ENCODE assay signal across 28 cellular contexts in the genomic region with DNA sequence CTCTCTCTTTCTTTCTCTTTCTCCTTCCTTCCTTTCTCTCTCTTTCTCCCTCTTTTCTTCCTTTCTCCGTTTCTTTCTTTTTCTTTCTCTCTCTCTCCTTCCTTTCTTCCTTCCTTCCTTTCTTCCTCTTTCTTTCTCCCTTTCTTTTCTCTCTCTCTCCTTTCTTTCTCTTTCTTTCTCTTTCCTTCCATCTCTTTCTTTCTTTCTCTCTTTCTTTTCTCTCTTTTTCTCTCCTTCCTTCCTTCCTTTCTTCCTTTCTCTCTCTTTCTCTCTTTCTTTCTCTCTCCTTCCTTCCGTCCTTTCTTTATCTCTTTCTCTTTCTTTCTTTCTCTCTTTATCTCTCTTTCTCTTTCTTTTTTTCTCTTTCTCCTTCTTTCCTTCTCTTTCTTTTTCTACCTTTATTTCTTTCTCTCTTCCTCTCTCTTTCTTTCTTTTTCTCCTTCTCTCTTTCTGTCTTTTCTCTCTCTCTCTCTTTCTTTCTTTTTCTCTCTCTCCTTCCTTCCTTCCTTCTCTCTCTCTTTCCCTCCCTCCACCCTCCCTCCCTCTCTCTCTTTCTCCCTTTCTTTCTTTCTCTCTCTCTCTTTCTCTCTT.
"Had no signal": no experiment of that assay in that cellular context is flagged by ENCODE, and none has a peak within 500 bp of the region (broad histone marks: within the 10 kb centered on the region; RNA-seq: fewer than 3 reads in every experiment).

No MANE protein-coding gene starts in this region.

- H3K27ac ChIP-seq: spleen, upper lobe of left lung, WERI-Rb-1 had no signal

- H3K4me3 ChIP-seq: spleen, upper lobe of left lung had no signal

- H3K4me3 Mint-ChIP-seq: activated CD4-positive, alpha-beta memory T cell treated with anti-CD3 and anti-CD28 coated beads, Interleukin-2, amount 10 ng/mL, durations not matched to agents 7 days and 5 days; activated CD4-positive, alpha-beta T cell treated with anti-CD3 and anti-CD28 coated beads, Interleukin-2, amount 10 ng/mL, durations not matched to agents 7 days and 5 days; dendritic cell treated with granulocyte-macrophage colony-stimulating factor and Interleukin-4, amounts not matched to agents 40 ng/mL and 50 ng/mL, for 4 days; endodermal cell; neural crest cell; T-cell had no signal

- H3K9me3 Mint-ChIP-seq: activated CD4-positive, alpha-beta memory T cell treated with anti-CD3 and anti-CD28 coated beads, Interleukin-2, amount 10 ng/mL, durations not matched to agents 7 days and 5 days; activated CD4-positive, alpha-beta T cell treated with anti-CD3 and anti-CD28 coated beads, Interleukin-2, amount 10 ng/mL, durations not matched to agents 7 days and 5 days; dendritic cell treated with granulocyte-macrophage colony-stimulating factor and Interleukin-4, amounts not matched to agents 40 ng/mL and 50 ng/mL, for 4 days; endodermal cell; neural crest cell; T-cell had no signal

- H3K4me1 ChIP-seq: upper lobe of left lung had no signal

- H3K9me3 ChIP-seq: spleen, upper lobe of left lung had no signal

- H3K27me3 ChIP-seq: upper lobe of left lung had no signal

- H3K27ac Mint-ChIP-seq: activated CD4-positive, alpha-beta memory T cell treated with anti-CD3 and anti-CD28 coated beads, Interleukin-2, amount 10 ng/mL, durations not matched to agents 7 days and 5 days; activated CD4-positive, alpha-beta T cell treated with anti-CD3 and anti-CD28 coated beads, Interleukin-2, amount 10 ng/mL, durations not matched to agents 7 days and 5 days; dendritic cell treated with granulocyte-macrophage colony-stimulating factor and Interleukin-4, amounts not matched to agents 40 ng/mL and 50 ng/mL, for 4 days; endodermal cell; T-cell had no signal

- ATAC-seq: esophagus mucosa; left cardiac atrium; left ventricle myocardium superior; right cardiac atrium; stimulated activated naive CD8-positive, alpha-beta T cell treated with anti-CD3 and anti-CD28 coated beads, Interleukin-15, Interleukin-2, amounts not matched to agents 100 U/mL and 50 U/mL, for 24 hours; T-cell had no signal

- DNase-seq: activated CD4-positive, alpha-beta memory T cell treated with anti-CD3 and anti-CD28 coated beads, Interleukin-2, amount 10 ng/mL, durations not matched to agents 7 days and 5 days; activated CD4-positive, alpha-beta T cell treated with anti-CD3 and anti-CD28 coated beads for 1 hour; activated CD4-positive, alpha-beta T cell treated with anti-CD3 and anti-CD28 coated beads, Interleukin-2, amount 10 ng/mL, durations not matched to agents 7 days and 5 days; activated CD8-positive, alpha-beta memory T cell treated with anti-CD3 and anti-CD28 coated beads, Interleukin-2, amount 50 U/mL, for 48 hours; activated effector memory CD4-positive, alpha-beta T cell treated with Interleukin-2 at 50 U/mL for 16 hours; activated naive CD4-positive, alpha-beta T cell treated with Interleukin-2 at 50 U/mL for 16 hours; activated T-cell treated with anti-CD3 and anti-CD28 coated beads, Interleukin-2, amount 50 U/mL, for 48 hours; amygdala; caudate nucleus; foreskin fibroblast; head of caudate nucleus; hippocampal formation; left cardiac atrium; left ventricle myocardium superior; mammary epithelial cell; nucleus accumbens; right cardiac atrium; stimulated activated naive CD8-positive, alpha-beta T cell treated with anti-CD3 and anti-CD28 coated beads, Interleukin-15, Interleukin-2, amounts not matched to agents 100 U/mL and 50 U/mL, for 24 hours; substantia nigra; T-cell; T1000; upper lobe of left lung; WERI-Rb-1 had no signal

- H3K36me3 ChIP-seq: spleen, upper lobe of left lung, WERI-Rb-1 had no signal

- H3K36me3 Mint-ChIP-seq: T-cell had no signal
